19 cellular contexts compared by ENCODE assay signal in the genomic region with DNA sequence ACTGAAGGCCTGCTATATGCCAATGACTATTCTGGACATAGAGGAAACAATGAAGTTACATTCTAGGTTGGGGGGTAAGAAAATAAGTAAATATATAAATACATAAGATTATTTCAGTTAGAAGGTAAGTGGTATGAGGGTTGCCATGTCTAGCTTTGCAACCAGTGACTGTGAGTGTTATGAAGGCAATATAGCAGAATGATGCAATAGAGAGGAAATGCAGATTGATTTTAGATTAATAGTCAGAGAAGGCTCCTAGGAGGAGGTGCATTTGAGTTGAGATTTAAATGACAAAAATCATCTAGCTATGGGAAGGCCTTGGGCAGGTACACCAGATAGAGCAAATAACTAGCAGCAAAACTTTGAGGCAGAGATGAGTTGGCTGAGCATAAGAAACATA.
DNase-seq lines count a peak whose midpoint lies in the region; ATAC-seq, FAIRE-seq and TF ChIP-seq lines count a peak whose summit lies in the region.
"Had no signal": no experiment of that assay in that cellular context is flagged by ENCODE, and none has a peak within 500 bp of the region (broad histone marks: within the 10 kb centered on the region; RNA-seq: fewer than 3 reads in every experiment).

No MANE protein-coding gene starts in this region.

- H3K9ac ChIP-seq in K562 (ENCODE audit: insufficient read depth in 1 of 2, low read depth in 2 of 2, low read length in 2 of 2), result no peak overlapping the region
- no peak overlapping the region for H3K9ac ChIP-seq in neural progenitor cell

- ATAC-seq in GM23338 (no peak), K562 (no peak), GM19351 (IDR thresholded peaks at IDR 0.05; ENCODE audit: unreplicated experiment) (no peak)

- BruUV-seq in K562 (replicated peaks; lab: Mats Ljungman, UMichigan), result no TSS peak

- peaks cover 39% of the 10 kb centered on the region for H3K4me1 Mint-ChIP-seq in GM23338
- H3K4me1 Mint-ChIP-seq in neural progenitor cell, result peaks cover 13% of the 10 kb centered on the region
- no peaks in the 10 kb centered on the region for H3K4me1 Mint-ChIP-seq in activated naive CD4-positive, alpha-beta T cell treated with anti-CD3 and anti-CD28 coated beads, Interleukin-2, amount 10 ng/mL, durations not matched to agents 7 days and 5 days
- H3K4me1 Mint-ChIP-seq: CD4-positive, CD25-positive, alpha-beta regulatory T cell; CD8-positive, alpha-beta memory T cell had no signal

- H3K9me2 ChIP-seq in GM23338 (ENCODE audit: insufficient read depth), result no peaks in the 10 kb centered on the region

- H3K27me3 Mint-ChIP-seq in GM23338 (ENCODE audit: insufficient read depth, low read depth, poor library complexity), result no peaks in the 10 kb centered on the region
- peaks cover 3% of the 10 kb centered on the region for H3K27me3 Mint-ChIP-seq in neural progenitor cell (ENCODE audit: insufficient read depth, low read depth)
- no peaks in the 10 kb centered on the region for H3K27me3 Mint-ChIP-seq in activated naive CD4-positive, alpha-beta T cell treated with anti-CD3 and anti-CD28 coated beads, Interleukin-2, amount 10 ng/mL, durations not matched to agents 7 days and 5 days
- H3K27me3 Mint-ChIP-seq: CD4-positive, CD25-positive, alpha-beta regulatory T cell; CD8-positive, alpha-beta memory T cell had no signal

- TF ChIP-seq POLR2A in K562 (conservative IDR thresholded peaks at IDR 0.05), result no peak

- DNase-seq in GM23338 (ENCODE audit: low spot score) (no peak), NCI-H69 (lab: John Stamatoyannopoulos, UW) (peak; percentile 63), K562 (ENCODE audit: extremely low read depth in 1 of 4, low spot score in 3 of 4) (no peak), neural progenitor cell (ENCODE audit: low spot score) (no peak), coronary artery (ENCODE audit: low spot score) (no peak)
- no peak for DNase-seq in activated naive CD4-positive, alpha-beta T cell treated with anti-CD3 and anti-CD28 coated beads, Interleukin-2, amount 10 ng/mL, durations not matched to agents 7 days and 5 days
- DNase-seq: ACHN; BE2C; C1 segment of cervical spinal cord; CD4-positive, CD25-positive, alpha-beta regulatory T cell; CD8-positive, alpha-beta memory T cell; COR-L47 had no signal

- no peaks in the 10 kb centered on the region for H3K9me1 ChIP-seq in K562 (ENCODE audit: control insufficient read depth, insufficient read depth, low read length)

- H3F3A ChIP-seq in GM23338 (replicated peaks; ENCODE audit: low read depth), result no peaks in the 10 kb centered on the region
- peaks cover 15% of the 10 kb centered on the region for H3F3A ChIP-seq in neural progenitor cell (ENCODE audit: low read depth)

- H3K36me3 ChIP-seq in GM23338 (ENCODE audit: insufficient read depth) (no peaks in the 10 kb centered on the region), K562 (ENCODE audit: control insufficient read depth, insufficient read depth, low read length) (no peaks in the 10 kb centered on the region), neural progenitor cell (no peaks in the 10 kb centered on the region)
- H3K36me3 ChIP-seq: BE2C, HAP-1 had no signal

- H4K20me1 ChIP-seq in GM23338 (replicated peaks; ENCODE audit: insufficient read depth) (no peaks in the 10 kb centered on the region), K562 (replicated peaks; ENCODE audit: control insufficient read depth, insufficient read depth, low read length) (no peaks in the 10 kb centered on the region), neural progenitor cell (ENCODE audit: low read depth) (no peaks in the 10 kb centered on the region)

- H3K9me3 Mint-ChIP-seq in GM23338 (no peaks in the 10 kb centered on the region), neural progenitor cell (no peaks in the 10 kb centered on the region)
- no peaks in the 10 kb centered on the region for H3K9me3 Mint-ChIP-seq in activated naive CD4-positive, alpha-beta T cell treated with anti-CD3 and anti-CD28 coated beads, Interleukin-2, amount 10 ng/mL, durations not matched to agents 7 days and 5 days

- H3K27ac ChIP-seq in GM23338 (ENCODE audit: low read depth) (no peak overlapping the region), K562 (ENCODE audit: extremely low read depth, low read depth, low read length) (no peak overlapping the region), neural progenitor cell (no peak overlapping the region), coronary artery (no peak overlapping the region)

- H3K4me3 ChIP-seq in GM23338 (no peak overlapping the region; the same call in 1 of the 2 replicates), K562 (no peak overlapping the region), neural progenitor cell (no peak overlapping the region), coronary artery (no peak overlapping the region)
- H3K4me3 ChIP-seq: HAP-1 had no signal

- H3K9me3 ChIP-seq in K562 (replicated peaks; ENCODE audit: control insufficient read depth, insufficient read depth, low read depth, low read length), result no peaks in the 10 kb centered on the region
- no peaks in the 10 kb centered on the region for H3K9me3 ChIP-seq in neural progenitor cell (ENCODE audit: low read depth)
- H3K9me3 ChIP-seq: HAP-1 had no signal

- H3K27ac Mint-ChIP-seq in GM23338, result peak overlapping the region; percentile 1; the same call in 1 of the 2 replicates
- H3K27ac Mint-ChIP-seq in neural progenitor cell, result no peak overlapping the region
- H3K27ac Mint-ChIP-seq in activated naive CD4-positive, alpha-beta T cell treated with anti-CD3 and anti-CD28 coated beads, Interleukin-2, amount 10 ng/mL, durations not matched to agents 7 days and 5 days, result no peak overlapping the region
- H3K27ac Mint-ChIP-seq: CD8-positive, alpha-beta memory T cell had no signal

- no peak for TF ChIP-seq CTCF in GM23338 (conservative IDR thresholded peaks at IDR 0.05; ENCODE audit: low read depth in 2 of 2)
- no peak for TF ChIP-seq CTCF in K562 (IDR thresholded peaks at IDR 0.05 in 2 of 3, conservative IDR thresholded peaks at IDR 0.05 in 1 of 3; ENCODE audit: insufficient read depth in 2 of 3, low read depth in 1 of 3, low read length in 3 of 3)
- TF ChIP-seq CTCF in neural progenitor cell (IDR thresholded peaks at IDR 0.05), result no peak
- no peak for TF ChIP-seq CTCF in coronary artery (IDR thresholded peaks at IDR 0.05)

- no peak for TF ChIP-seq EP300 in K562 (IDR thresholded peaks at IDR 0.05; ENCODE audit: low read length)

- no peak overlapping the region for H2AFZ ChIP-seq in GM23338
- 0 out of 2 replicates have a peak overlapping the region, but pooled peaks have one; percentile 22 for H2AFZ ChIP-seq in K562 (ENCODE audit: low read depth, low read length)
- H2AFZ ChIP-seq in neural progenitor cell (replicated peaks), result no peak overlapping the region

- H3K36me3 Mint-ChIP-seq in GM23338 (ENCODE audit: low read depth), result no peaks in the 10 kb centered on the region
- no peaks in the 10 kb centered on the region for H3K36me3 Mint-ChIP-seq in neural progenitor cell
- H3K36me3 Mint-ChIP-seq in activated naive CD4-positive, alpha-beta T cell treated with anti-CD3 and anti-CD28 coated beads, Interleukin-2, amount 10 ng/mL, durations not matched to agents 7 days and 5 days, result no peaks in the 10 kb centered on the region
- H3K36me3 Mint-ChIP-seq: CD4-positive, CD25-positive, alpha-beta regulatory T cell; CD8-positive, alpha-beta memory T cell had no signal

- POLR2A ChIA-PET in K562 (lab: Yijun Ruan, JAX), result interaction anchor here (0.6 to 1.1 kb wide), 2 partner anchors 33 to 126 kb away, joined by 3 to 4 read pairs; no protein-coding TSS in a partner anchor

- H3K79me2 ChIP-seq in GM23338 (replicated peaks; ENCODE audit: insufficient read depth), result no peaks in the 10 kb centered on the region
- no peaks in the 10 kb centered on the region for H3K79me2 ChIP-seq in K562 (ENCODE audit: control insufficient read depth, insufficient read depth, low read length)
- H3K79me2 ChIP-seq in neural progenitor cell (ENCODE audit: low read depth), result no peaks in the 10 kb centered on the region

- peak overlapping the region; percentile 53 for H3K4me2 ChIP-seq in GM23338
- H3K4me2 ChIP-seq in K562 (ENCODE audit: insufficient read depth, low read length), result no peak overlapping the region
- peak overlapping the region; percentile 37 for H3K4me2 ChIP-seq in neural progenitor cell

- in situ Hi-C loops in K562 (cut with MboI), result no loop called here

- H3K4me1 ChIP-seq in GM23338 (ENCODE audit: insufficient read depth), result peaks cover 29% of the 10 kb centered on the region
- H3K4me1 ChIP-seq in K562 (replicated peaks in 1 of 2; ENCODE audit: control insufficient read depth in 2 of 2, insufficient read depth in 2 of 2, low read length in 2 of 2), result no peaks in the 10 kb centered on the region
- peaks cover 36% of the 10 kb centered on the region for H3K4me1 ChIP-seq in neural progenitor cell
- H3K4me1 ChIP-seq: HAP-1 had no signal

- CTCF ChIA-PET in K562 (lab: Yijun Ruan, JAX; ENCODE audit: low intra/inter-chr PET ratio), result no interaction called here
- CTCF ChIA-PET in activated naive CD4-positive, alpha-beta T cell treated with anti-CD3 and anti-CD28 coated beads, Interleukin-2, amount 10 ng/mL, durations not matched to agents 7 days and 5 days (lab: Charles Lee), result no interaction called here

- H3K27me3 ChIP-seq in GM23338 (ENCODE audit: insufficient read depth) (no peaks in the 10 kb centered on the region), K562 (ENCODE audit: control insufficient read depth in 2 of 2, insufficient read depth in 2 of 2, low read length in 2 of 2) (no peaks in the 10 kb centered on the region), neural progenitor cell (no peaks in the 10 kb centered on the region)
- H3K27me3 ChIP-seq: BE2C had no signal

- no peak overlapping the region for H3K4me3 Mint-ChIP-seq in GM23338
- no peak overlapping the region for H3K4me3 Mint-ChIP-seq in neural progenitor cell
- H3K4me3 Mint-ChIP-seq in activated naive CD4-positive, alpha-beta T cell treated with anti-CD3 and anti-CD28 coated beads, Interleukin-2, amount 10 ng/mL, durations not matched to agents 7 days and 5 days, result no peak overlapping the region
- H3K4me3 Mint-ChIP-seq: CD4-positive, CD25-positive, alpha-beta regulatory T cell; CD8-positive, alpha-beta memory T cell had no signal

- no peak for TF ChIP-seq RAD21 in K562 (CRISPR knock-in tag; conservative IDR thresholded peaks at IDR 0.05 in 1 of 2, IDR thresholded peaks at IDR 0.05 in 1 of 2)

- no peak for FAIRE-seq in K562 (lab: Jason Lieb, UNC)
- FAIRE-seq: A204.1, D721Med, G401.6, GM12891, GM18507 had no signal

- intact Hi-C loops in K562 (cut with micrococcal nuclease), result no loop called here

TF ChIP-seq in GM23338, 12 proteins besides CTCF, POLR2A, EP300 and RAD21:
- TF ChIP-seq JUNB (IDR thresholded peaks at IDR 0.05; ENCODE audit: unreplicated experiment), result no peak
- TF ChIP-seq ZNF331 (CRISPR knock-in tag; IDR thresholded peaks at IDR 0.05; ENCODE audit: low read depth), result no peak
- TF ChIP-seq STAT1 (IDR thresholded peaks at IDR 0.05; ENCODE audit: unreplicated experiment), result no peak
- no peak for TF ChIP-seq NANOG (IDR thresholded peaks at IDR 0.05; ENCODE audit: borderline replicate concordance)
